ENCODE assay signal across 9 cellular contexts in the genomic region with DNA sequence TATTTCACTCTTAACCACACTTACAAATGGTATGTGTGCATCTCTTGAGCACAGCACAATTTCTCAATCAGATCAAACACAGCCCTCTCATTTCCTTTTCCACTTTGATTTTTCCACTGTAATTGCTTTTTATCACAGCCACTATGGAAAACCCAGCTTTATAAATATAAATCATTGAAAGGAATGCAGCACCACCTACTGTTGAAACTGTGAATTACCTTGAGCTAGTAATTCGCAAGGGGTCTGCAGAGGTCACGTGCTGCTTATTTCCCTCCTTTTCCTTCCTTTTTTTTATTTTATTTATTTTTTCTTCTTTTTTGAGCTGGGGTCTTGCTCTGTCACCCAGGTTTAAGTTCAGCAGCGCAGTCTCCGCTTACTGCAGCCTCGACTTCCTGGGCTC.
DNase-seq lines count a peak whose midpoint lies in the region; ATAC-seq, FAIRE-seq and TF ChIP-seq lines count a peak whose summit lies in the region.
"Had no signal": no experiment of that assay in that cellular context is flagged by ENCODE, and none has a peak within 500 bp of the region (broad histone marks: within the 10 kb centered on the region; RNA-seq: fewer than 3 reads in every experiment).

No MANE protein-coding gene starts in this region.

- H3K9me3 ChIP-seq in HEK293 (ENCODE audit: control insufficient read depth, insufficient read depth, low read depth, low read length) (no peaks in the 10 kb centered on the region), SK-N-SH (no peaks in the 10 kb centered on the region), kidney (ENCODE audit: control insufficient read depth in 1 of 2, low read length in 2 of 2) (no peaks in the 10 kb centered on the region)

- no peak for FAIRE-seq in kidney (lab: Jason Lieb, UNC)
- FAIRE-seq: TTC549 had no signal

- no peaks in the 10 kb centered on the region for H3K27me3 Mint-ChIP-seq in activated naive CD8-positive, alpha-beta T cell treated with anti-CD3 and anti-CD28 coated beads, Interleukin-2, amount 50 U/mL, for 24 hours

- POLR2A ChIA-PET in BJ (lab: Charles Lee) (interaction anchor here (0.5 to 0.6 kb wide), 2 partner anchors 59 to 97 kb away, joined by 3 to 14 read pairs; no protein-coding TSS in a partner anchor), HEK293 (lab: Yijun Ruan, JAX) (no interaction called here), SK-N-SH (lab: Yijun Ruan, JAX) (no interaction called here)

- TF ChIP-seq RAD21 in SK-N-SH (IDR thresholded peaks at IDR 0.05; ENCODE audit: low read length), result peak; percentile 68

- WGBS in SK-N-SH (ENCODE audit: low lambda C conversion rate), result 86% methylated on average over 5 of the region's 5 CpGs

- no peaks in the 10 kb centered on the region for H3K9me2 ChIP-seq in SK-N-SH

- no peaks in the 10 kb centered on the region for H3K27me3 ChIP-seq in BJ (ENCODE audit: control insufficient read depth, insufficient read depth, low read length)
- H3K27me3 ChIP-seq in SK-N-SH (ENCODE audit: insufficient read depth), result no peaks in the 10 kb centered on the region

- TF ChIP-seq EP300 in SK-N-SH (IDR thresholded peaks at IDR 0.05; ENCODE audit: borderline replicate concordance in 1 of 2, low read depth in 1 of 2, low read length in 1 of 2), result no peak

- no peak overlapping the region for H3K27ac ChIP-seq in HEK293 (ENCODE audit: extremely low read depth, low read depth, low read length)
- H3K27ac ChIP-seq in SK-N-SH (ENCODE audit: low read depth in 2 of 2, low read length in 1 of 2), result no peak overlapping the region
- no peak overlapping the region for H3K27ac ChIP-seq in kidney (ENCODE audit: low read depth in 2 of 2, low read length in 2 of 2)

- no peak overlapping the region for H3K9ac ChIP-seq in SK-N-SH
- H3K9ac ChIP-seq in kidney (ENCODE audit: low read length in 2 of 2), result no peak overlapping the region

- no peak overlapping the region for H2AFZ ChIP-seq in SK-N-SH (ENCODE audit: low read depth)

- no peaks in the 10 kb centered on the region for H3K36me3 Mint-ChIP-seq in activated naive CD8-positive, alpha-beta T cell treated with anti-CD3 and anti-CD28 coated beads, Interleukin-2, amount 50 U/mL, for 24 hours (ENCODE audit: low read depth)
- H3K36me3 Mint-ChIP-seq in activated naive CD4-positive, alpha-beta T cell treated with anti-CD3 and anti-CD28 coated beads, Interleukin-2, amount 50 U/mL, for 72 hours, result no peaks in the 10 kb centered on the region

- no peak overlapping the region for H3K4me3 Mint-ChIP-seq in activated naive CD8-positive, alpha-beta T cell treated with anti-CD3 and anti-CD28 coated beads, Interleukin-2, amount 50 U/mL, for 24 hours

- H3F3A ChIP-seq in SK-N-SH (replicated peaks; ENCODE audit: insufficient read depth), result no peaks in the 10 kb centered on the region

- H3K4me3 ChIP-seq in BJ (ENCODE audit: low read depth, low read length) (no peak overlapping the region), HEK293 (ENCODE audit: low read depth, low read length) (no peak overlapping the region), SK-N-SH (ENCODE audit: low read depth in 2 of 2, low read length in 1 of 2) (no peak overlapping the region; a peak in 1 of 4 replicates), kidney (ENCODE audit: low read length in 2 of 2) (no peak overlapping the region)

- DNase-seq in BJ (ENCODE audit: low read depth), result no peak
- DNase-seq in SK-N-SH, result peak; percentile 30
- no peak for DNase-seq in kidney
- no peak for DNase-seq in activated naive CD8-positive, alpha-beta T cell treated with anti-CD3 and anti-CD28 coated beads, Interleukin-2, amount 50 U/mL, for 24 hours
- no peak for DNase-seq in NCI-H2227 treated with DMSO at 0.1 percent for 48 hours (lab: John Stamatoyannopoulos, UW)
- no peak for DNase-seq in activated CD4-positive, alpha-beta T cell treated with anti-CD3 and anti-CD28 coated beads for 1 hour
- no peak for DNase-seq in activated naive CD4-positive, alpha-beta T cell treated with anti-CD3 and anti-CD28 coated beads, Interleukin-2, amount 50 U/mL, for 72 hours (ENCODE audit: low spot score in 2 of 2)

- H3K4me1 ChIP-seq in HEK293 (ENCODE audit: control insufficient read depth, insufficient read depth, low read length) (no peaks in the 10 kb centered on the region), SK-N-SH (ENCODE audit: control insufficient read depth in 1 of 2, insufficient read depth in 2 of 2, low read depth in 1 of 2, low read length in 1 of 2) (peaks cover 0 to 5% of the 10 kb centered on the region in 2 experiments; a peak in 1 of 4 replicates), kidney (ENCODE audit: control insufficient read depth in 1 of 2, insufficient read depth in 1 of 2, low read depth in 1 of 2, low read length in 2 of 2) (no peaks in the 10 kb centered on the region)

- H3K36me3 ChIP-seq in BJ (ENCODE audit: control insufficient read depth, insufficient read depth, low read length), result no peaks in the 10 kb centered on the region
- H3K36me3 ChIP-seq in HEK293 (ENCODE audit: control insufficient read depth in 2 of 2, insufficient read depth in 1 of 2, low read length in 2 of 2), result no peaks in the 10 kb centered on the region
- no peaks in the 10 kb centered on the region for H3K36me3 ChIP-seq in SK-N-SH (replicated peaks in 1 of 2; ENCODE audit: control insufficient read depth in 1 of 2, insufficient read depth in 2 of 2, low read length in 1 of 2)
- H3K36me3 ChIP-seq in kidney (ENCODE audit: control insufficient read depth in 1 of 2, insufficient read depth in 2 of 2, low read length in 2 of 2), result no peaks in the 10 kb centered on the region

- no peak overlapping the region for H3K4me2 ChIP-seq in SK-N-SH

- no peak for ATAC-seq in activated naive CD8-positive, alpha-beta T cell treated with anti-CD3 and anti-CD28 coated beads, Interleukin-2, amount 50 U/mL, for 24 hours
- ATAC-seq in activated naive CD4-positive, alpha-beta T cell treated with anti-CD3 and anti-CD28 coated beads, Interleukin-2, amount 50 U/mL, for 72 hours, result no peak

- TF ChIP-seq CTCF in BJ (IDR thresholded peaks at IDR 0.05; ENCODE audit: insufficient read depth, low read depth, low read length) (peak; percentile 45), HEK293 (tag by site-specific recombination; IDR thresholded peaks at IDR 0.05) (peak; percentile 31; the same call in 1 of the 2 replicates), SK-N-SH (IDR thresholded peaks at IDR 0.05) (peak; percentile 66), kidney (IDR thresholded peaks at IDR 0.05; ENCODE audit: borderline replicate concordance, extremely low read depth, insufficient read depth) (peak; percentile 60)

- CTCF ChIA-PET in BJ (lab: Yijun Ruan, JAX) (interaction anchor here (0.6 to 2.0 kb wide), 12 partner anchors 10 to 1916 kb away, joined by 3 to 6 read pairs (median 4); no protein-coding TSS in a partner anchor), HEK293 (lab: Yijun Ruan, JAX) (interaction anchor here (0.6 to 3.5 kb wide), 25 partner anchors 9 to 1230 kb away, joined by 3 to 29 read pairs (median 4); no protein-coding TSS in a partner anchor), SK-N-SH (lab: Yijun Ruan, JAX) (interaction anchor here (0.6 to 3.8 kb wide), 36 partner anchors 8 to 1229 kb away, joined by 3 to 24 read pairs (median 3); no protein-coding TSS in a partner anchor)

- no peak overlapping the region for H3K27ac Mint-ChIP-seq in activated naive CD8-positive, alpha-beta T cell treated with anti-CD3 and anti-CD28 coated beads, Interleukin-2, amount 50 U/mL, for 24 hours
- H3K27ac Mint-ChIP-seq in activated naive CD4-positive, alpha-beta T cell treated with anti-CD3 and anti-CD28 coated beads, Interleukin-2, amount 50 U/mL, for 72 hours, result no peak overlapping the region

- H3K4me1 Mint-ChIP-seq in activated naive CD8-positive, alpha-beta T cell treated with anti-CD3 and anti-CD28 coated beads, Interleukin-2, amount 50 U/mL, for 24 hours, result no peaks in the 10 kb centered on the region

- H3K79me2 ChIP-seq in SK-N-SH (ENCODE audit: insufficient read depth), result no peaks in the 10 kb centered on the region

- H3K9me3 Mint-ChIP-seq in activated naive CD8-positive, alpha-beta T cell treated with anti-CD3 and anti-CD28 coated beads, Interleukin-2, amount 50 U/mL, for 24 hours, result no peaks in the 10 kb centered on the region
- peaks cover 0 to 4% of the 10 kb centered on the region in 2 donors for H3K9me3 Mint-ChIP-seq in activated naive CD4-positive, alpha-beta T cell treated with anti-CD3 and anti-CD28 coated beads, Interleukin-2, amount 50 U/mL, for 72 hours

- H4K20me1 ChIP-seq in SK-N-SH (ENCODE audit: insufficient read depth), result no peaks in the 10 kb centered on the region

- intact Hi-C loops in kidney (cut with DNase I), result no loop called here

TF ChIP-seq in HEK293, 187 proteins besides CTCF, POLR2A, EP300 and RAD21:
- TF ChIP-seq ZNF266 (tag by site-specific recombination; IDR thresholded peaks at IDR 0.05; ENCODE audit: low read depth), result no peak
- TF ChIP-seq ZNF654 (tag by site-specific recombination; IDR thresholded peaks at IDR 0.05; ENCODE audit: low read depth), result peak; percentile 79

TF ChIP-seq in SK-N-SH, 30 proteins besides CTCF, POLR2A, EP300 and RAD21:
- TF ChIP-seq, protein P1, sequence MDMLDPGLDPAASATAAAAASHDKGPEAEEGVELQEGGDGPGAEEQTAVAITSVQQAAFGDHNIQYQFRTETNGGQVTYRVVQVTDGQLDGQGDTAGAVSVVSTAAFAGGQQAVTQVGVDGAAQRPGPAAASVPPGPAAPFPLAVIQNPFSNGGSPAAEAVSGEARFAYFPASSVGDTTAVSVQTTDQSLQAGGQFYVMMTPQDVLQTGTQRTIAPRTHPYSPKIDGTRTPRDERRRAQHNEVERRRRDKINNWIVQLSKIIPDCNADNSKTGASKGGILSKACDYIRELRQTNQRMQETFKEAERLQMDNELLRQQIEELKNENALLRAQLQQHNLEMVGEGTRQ (IDR thresholded peaks at IDR 0.05; ENCODE audit: borderline replicate concordance, low read depth, low read length), result no peak
